17 cellular contexts compared by ENCODE assay signal in the genomic region with DNA sequence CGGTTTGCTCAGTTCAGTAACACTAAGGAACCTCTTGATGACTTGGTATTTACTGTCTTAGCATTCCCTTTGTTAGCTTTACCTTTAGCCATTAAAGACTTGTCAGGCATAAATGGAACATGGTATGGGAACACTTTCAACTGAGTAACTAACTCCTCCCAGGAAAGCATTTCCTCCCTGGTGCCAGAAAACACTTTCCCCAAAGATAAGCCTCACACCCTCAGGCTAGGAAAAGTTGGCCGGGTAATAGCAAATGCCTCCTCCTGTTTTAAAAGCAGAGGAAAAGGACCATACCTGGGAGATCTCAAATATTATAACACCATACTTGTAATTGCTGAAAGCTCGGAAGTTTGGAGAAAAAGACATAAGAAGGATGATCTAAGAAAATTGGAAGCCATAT.
"Had no signal": no experiment of that assay in that cellular context is flagged by ENCODE, and none has a peak within 500 bp of the region (broad histone marks: within the 10 kb centered on the region; RNA-seq: fewer than 3 reads in every experiment).

No MANE protein-coding gene starts in this region.

- H3K27ac ChIP-seq: SJCRH30 had no signal

- H3K27me3 ChIP-seq: SJCRH30 had no signal

- H3K4me3 ChIP-seq: SJCRH30 had no signal

- H3K4me1 ChIP-seq: SJCRH30 had no signal

- ATAC-seq: SK-N-SH treated with all-trans-retinoic acid at 6 μM for 48 hours had no signal

- DNase-seq: KBM-7, MV-4-11, NCI-H1048, NCI-H1105, NCI-H1417, NCI-H1436 treated with DMSO at 0.1 percent for 48 hours, NCI-H1694, NCI-H187 treated with DMSO at 0.1 percent for 48 hours, NCI-H2029 treated with DMSO at 0.1 percent for 48 hours, NCI-H2171 treated with DMSO at 0.1 percent for 48 hours, NCI-H524 treated with DMSO at 0.1 percent for 48 hours, NCI-H69, NCI-H774, RPMI8226, SHP77 treated with DMSO at 0.1 percent for 48 hours, SJCRH30 had no signal
